Comparison of ENCODE assay signal across 18 cellular contexts in the genomic region with DNA sequence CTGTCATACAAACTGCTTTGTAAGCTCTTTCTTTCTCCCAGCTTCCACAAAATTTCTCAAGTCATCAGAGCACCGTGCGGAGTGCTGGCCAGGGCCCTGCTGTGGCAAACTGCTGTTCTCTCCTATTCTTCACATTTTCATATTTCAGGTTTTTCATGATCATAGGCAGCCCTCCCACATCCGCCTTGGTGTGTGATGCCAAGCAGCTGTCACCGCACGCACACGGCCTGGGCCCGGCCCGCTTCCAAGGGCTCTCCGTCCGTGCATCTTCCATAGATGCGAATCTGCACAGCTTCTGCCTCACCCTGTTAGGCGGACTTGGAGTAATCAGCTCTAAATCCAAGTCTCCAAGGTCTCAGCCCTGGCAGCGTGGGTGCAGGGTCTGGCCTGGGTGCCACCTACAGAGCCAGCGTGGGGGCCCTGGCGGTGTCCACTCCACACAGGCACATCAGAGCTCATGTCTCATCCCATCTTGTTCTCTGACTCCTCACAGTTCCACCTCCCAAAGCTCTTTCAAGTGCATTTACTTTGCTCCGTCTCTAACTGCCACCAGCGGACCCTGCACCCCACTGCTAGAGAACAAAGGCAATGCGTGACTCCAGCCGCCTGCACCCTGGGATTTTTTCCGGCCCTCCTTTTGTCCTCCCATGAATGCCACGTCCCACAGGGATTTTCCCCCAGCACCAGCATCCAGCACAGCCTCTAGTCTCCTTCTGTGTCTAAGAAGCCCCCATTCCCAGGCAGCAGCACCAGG. TPM values are rescaled to one million over a fixed set of nuclear protein-coding genes. Genes with fewer than 3 reads are reported as not detected.
DNase-seq lines count a peak whose midpoint lies in the region; ATAC-seq, FAIRE-seq and TF ChIP-seq lines count a peak whose summit lies in the region.
"Had no signal": no experiment of that assay in that cellular context is flagged by ENCODE, and none has a peak within 500 bp of the region (broad histone marks: within the 10 kb centered on the region; RNA-seq: fewer than 3 reads in every experiment).

No MANE protein-coding gene starts in this region.

- no peak overlapping the region; a peak in 1 of 8 replicates for H3K4me3 ChIP-seq in H1 (ENCODE audit: extremely low read depth in 1 of 4, insufficient read depth in 2 of 4, low read depth in 3 of 4, low read length in 4 of 4)
- H3K4me3 ChIP-seq in neural progenitor cell, result no peak overlapping the region
- H3K4me3 ChIP-seq in SJCRH30, result no peak overlapping the region
- H3K4me3 ChIP-seq in breast epithelium, result peak overlapping the region in 1 of 3 donors; percentile 4
- H3K4me3 ChIP-seq: upper lobe of right lung had no signal

- CTCF ChIA-PET in H1 (lab: Charles Lee; ENCODE audit: partially characterized antibody), result interaction anchor here (0.7 to 0.9 kb wide), 2 partner anchors 115 to 133 kb away, joined by 3 read pairs; no protein-coding TSS in a partner anchor
- CTCF ChIA-PET in activated CD8-positive, alpha-beta memory T cell treated with anti-CD3 and anti-CD28 coated beads, Interleukin-2, amount 10 ng/mL, durations not matched to agents 7 days and 5 days (lab: Charles Lee), result no interaction called here

- TF ChIP-seq RAD21 in H1 (IDR thresholded peaks at IDR 0.05 in 1 of 2, conservative IDR thresholded peaks at IDR 0.05 in 1 of 2; ENCODE audit: low read depth in 2 of 2, low read length in 2 of 2), result no peak

- no peak overlapping the region for H3K56ac ChIP-seq in H1 (replicated peaks; ENCODE audit: insufficient read length, low read depth, low read length)

- no peak overlapping the region for H2BK20ac ChIP-seq in H1 (ENCODE audit: low read length)

- no peak overlapping the region for H4K8ac ChIP-seq in H1 (ENCODE audit: extremely low read depth, insufficient read depth, low read length)

- 57% methylated on average over 21 of the region's 21 CpGs; no CpG with 5 or more reads in 1 of the 2 experiments for WGBS in H1 (ENCODE audit: extremely low coverage in 1 of 2, insufficient coverage in 1 of 2, insufficient read length in 1 of 2, insufficient replicate concordance in 2 of 2, low coverage in 1 of 2, low lambda C conversion rate in 2 of 2, missing lambda C conversion rate in 1 of 2), 2 experiments

- no peaks in the 10 kb centered on the region for H3K23me2 ChIP-seq in H1 (ENCODE audit: low read depth, low read length)

- peaks cover 3% of the 10 kb centered on the region for H3K36me3 Mint-ChIP-seq in neural progenitor cell
- H3K36me3 Mint-ChIP-seq in activated CD8-positive, alpha-beta memory T cell treated with anti-CD3 and anti-CD28 coated beads, Interleukin-2, amount 10 ng/mL, durations not matched to agents 7 days and 5 days, result no peaks in the 10 kb centered on the region
- H3K36me3 Mint-ChIP-seq: activated CD4-positive, alpha-beta memory T cell treated with anti-CD3 and anti-CD28 coated beads for 36 hours had no signal

- no peak overlapping the region for H3K23ac ChIP-seq in H1 (ENCODE audit: insufficient read length)

- H2BK5ac ChIP-seq in H1 (ENCODE audit: low read depth, low read length), result peak overlapping the region; percentile 44; the same call in 1 of the 2 replicates

- H3K18ac ChIP-seq in H1 (ENCODE audit: extremely low read depth, low read length), result no peak overlapping the region

- no peak overlapping the region for H3K27ac ChIP-seq in H1 (ENCODE audit: low read depth, low read length)
- H3K27ac ChIP-seq in neural progenitor cell, result no peak overlapping the region
- H3K27ac ChIP-seq in SJCRH30, result no peak overlapping the region
- peak overlapping the region in 1 of 2 donors; percentile 11 for H3K27ac ChIP-seq in breast epithelium
- H3K27ac ChIP-seq: HL-60, upper lobe of right lung had no signal

- DNase-seq in AG20443 (ENCODE audit: low spot score) (peak; percentile 71), NCI-H1417 (lab: John Stamatoyannopoulos, UW) (peak in 2 of 3 experiments; percentile 78 to 86), H1 (ENCODE audit: low read depth in 1 of 2, low spot score in 2 of 2) (peak; percentile 27 to 64), neural progenitor cell (ENCODE audit: low spot score) (peak; percentile 61), SJCRH30 (no peak), breast epithelium (ENCODE audit: low spot score in 2 of 2) (no peak)
- no peak for DNase-seq in activated CD8-positive, alpha-beta memory T cell treated with anti-CD3 and anti-CD28 coated beads, Interleukin-2, amount 10 ng/mL, durations not matched to agents 7 days and 5 days
- DNase-seq: activated CD4-positive, alpha-beta memory T cell treated with anti-CD3 and anti-CD28 coated beads for 36 hours; C1 segment of cervical spinal cord; cortex of kidney; GF-D8; midbrain; NCI-H1694 treated with DMSO at 0.1 percent for 48 hours; T-helper 1 cell; upper lobe of right lung had no signal

- H2BK120ac ChIP-seq in H1 (replicated peaks; ENCODE audit: low read depth, low read length), result no peak overlapping the region

- no peak overlapping the region for H2AK5ac ChIP-seq in H1 (ENCODE audit: low read depth, low read length)

- peaks cover 0 to 16% of the 10 kb centered on the region in 2 experiments; a peak in 2 of 4 replicates for H3K79me2 ChIP-seq in H1 (ENCODE audit: control insufficient read depth in 1 of 2, insufficient read depth in 2 of 2, low read length in 2 of 2)
- H3K79me2 ChIP-seq in neural progenitor cell (ENCODE audit: low read depth), result peaks cover 59% of the 10 kb centered on the region

- H3K9me3 Mint-ChIP-seq in neural progenitor cell, result no peaks in the 10 kb centered on the region
- no peaks in the 10 kb centered on the region for H3K9me3 Mint-ChIP-seq in activated CD8-positive, alpha-beta memory T cell treated with anti-CD3 and anti-CD28 coated beads, Interleukin-2, amount 10 ng/mL, durations not matched to agents 7 days and 5 days (ENCODE audit: low read depth)
- H3K9me3 Mint-ChIP-seq: activated CD4-positive, alpha-beta memory T cell treated with anti-CD3 and anti-CD28 coated beads for 36 hours had no signal

- no peak overlapping the region for H4K5ac ChIP-seq in H1 (ENCODE audit: insufficient read length, low read depth, low read length)

- TF ChIP-seq POLR2A in H1 (IDR thresholded peaks at IDR 0.05; ENCODE audit: control extremely low read depth in 1 of 2, low read depth in 2 of 2, low read length in 2 of 2) (no peak), breast epithelium (IDR thresholded peaks at IDR 0.05) (no peak)

- H3K4me1 ChIP-seq in H1 (replicated peaks in 1 of 4; ENCODE audit: control insufficient read depth in 3 of 4, insufficient read depth in 4 of 4, low read length in 3 of 4) (peaks cover 3 to 14% (median 6%) of the 10 kb centered on the region in 4 experiments; a peak in 6 of 7 replicates), neural progenitor cell (peaks cover 28% of the 10 kb centered on the region), SJCRH30 (no peaks in the 10 kb centered on the region), breast epithelium (peaks cover 0 to 3% of the 10 kb centered on the region in 2 donors)

- peak overlapping the region; percentile 49 for H3K4me3 Mint-ChIP-seq in neural progenitor cell
- H3K4me3 Mint-ChIP-seq in activated CD8-positive, alpha-beta memory T cell treated with anti-CD3 and anti-CD28 coated beads, Interleukin-2, amount 10 ng/mL, durations not matched to agents 7 days and 5 days, result no peak overlapping the region
- H3K4me3 Mint-ChIP-seq: activated CD4-positive, alpha-beta memory T cell treated with anti-CD3 and anti-CD28 coated beads for 36 hours had no signal

- H3K27me3 Mint-ChIP-seq in neural progenitor cell (ENCODE audit: insufficient read depth, low read depth), result peaks cover 2% of the 10 kb centered on the region
- peaks cover 9% of the 10 kb centered on the region for H3K27me3 Mint-ChIP-seq in activated CD8-positive, alpha-beta memory T cell treated with anti-CD3 and anti-CD28 coated beads, Interleukin-2, amount 10 ng/mL, durations not matched to agents 7 days and 5 days

- FAIRE-seq in H1 (lab: Jason Lieb, UNC), result no peak

- intact Hi-C loops in breast epithelium (cut with DNase I; ENCODE audit: low total_unique reads), result no loop called here

- H3K27ac Mint-ChIP-seq in neural progenitor cell, result peak overlapping the region; percentile 92
- no peak overlapping the region for H3K27ac Mint-ChIP-seq in activated CD8-positive, alpha-beta memory T cell treated with anti-CD3 and anti-CD28 coated beads, Interleukin-2, amount 10 ng/mL, durations not matched to agents 7 days and 5 days
- H3K27ac Mint-ChIP-seq: activated CD4-positive, alpha-beta memory T cell treated with anti-CD3 and anti-CD28 coated beads for 36 hours had no signal

- POLR2A ChIA-PET in H1 (lab: Charles Lee; ENCODE audit: partially characterized antibody), result interaction anchor here (1.4 kb wide), 1 partner anchor 27 kb away, joined by 4 read pairs; no protein-coding TSS in a partner anchor

- H3K9me3 ChIP-seq in H1 (ENCODE audit: insufficient read depth in 2 of 2, low read depth in 1 of 2, low read length in 1 of 2) (no peaks in the 10 kb centered on the region; a peak in 1 of 4 replicates), neural progenitor cell (ENCODE audit: low read depth) (no peaks in the 10 kb centered on the region), SJCRH30 (replicated peaks) (no peaks in the 10 kb centered on the region), breast epithelium (no peaks in the 10 kb centered on the region)
- H3K9me3 ChIP-seq: upper lobe of right lung had no signal

- TF ChIP-seq CTCF in H1 (IDR thresholded peaks at IDR 0.05; ENCODE audit: control extremely low read depth in 1 of 3, insufficient read depth in 1 of 3, low read depth in 1 of 3, low read length in 3 of 3) (no peak), neural progenitor cell (IDR thresholded peaks at IDR 0.05) (no peak), breast epithelium (IDR thresholded peaks at IDR 0.05) (no peak)

- H3K9ac ChIP-seq in H1 (replicated peaks in 1 of 4; ENCODE audit: extremely low read depth in 1 of 4, low read depth in 3 of 4, low read length in 3 of 4), result no peak overlapping the region
- no peak overlapping the region for H3K9ac ChIP-seq in neural progenitor cell

- ATAC-seq in GM18909 (IDR thresholded peaks at IDR 0.05; ENCODE audit: poor library complexity, unreplicated experiment), result no peak
- no peak for ATAC-seq in activated CD8-positive, alpha-beta memory T cell treated with anti-CD3 and anti-CD28 coated beads, Interleukin-2, amount 10 ng/mL, durations not matched to agents 7 days and 5 days
- ATAC-seq: sciatic nerve, upper lobe of right lung had no signal

- no peak overlapping the region for H3K14ac ChIP-seq in H1 (ENCODE audit: insufficient read length)

- H4K91ac ChIP-seq in H1 (replicated peaks; ENCODE audit: insufficient read length, low read length), result no peak overlapping the region

- H3K4ac ChIP-seq in H1 (replicated peaks; ENCODE audit: insufficient read length, low read depth, low read length), result no peak overlapping the region

- H2BK15ac ChIP-seq in H1 (ENCODE audit: low read length), result no peak overlapping the region

- H3F3A ChIP-seq in neural progenitor cell (ENCODE audit: low read depth), result peaks cover 8% of the 10 kb centered on the region

- H3K4me2 ChIP-seq in H1 (ENCODE audit: insufficient read depth in 1 of 2, low read depth in 2 of 2, low read length in 2 of 2) (peak overlapping the region; percentile 3 to 15; a peak in 2 of 4 replicates), neural progenitor cell (peak overlapping the region; percentile 52)

- TF ChIP-seq EP300 in H1 (IDR thresholded peaks at IDR 0.05; ENCODE audit: borderline replicate concordance in 1 of 2, low read depth in 2 of 2, low read length in 2 of 2), result peak in 1 of 2 experiments; percentile 56; a peak in 1 of 3 replicates

- H3K27me3 ChIP-seq in H1 (replicated peaks in 1 of 4; ENCODE audit: control insufficient read depth in 3 of 4, extremely low read depth in 1 of 4, insufficient read depth in 3 of 4, low read length in 3 of 4), result peaks cover 8 to 48% (median 24%) of the 10 kb centered on the region in 4 experiments
- H3K27me3 ChIP-seq in neural progenitor cell, result peaks cover 8% of the 10 kb centered on the region
- H3K27me3 ChIP-seq in SJCRH30, result no peaks in the 10 kb centered on the region
- no peaks in the 10 kb centered on the region for H3K27me3 ChIP-seq in breast epithelium
- H3K27me3 ChIP-seq: upper lobe of right lung had no signal

- H3K79me1 ChIP-seq in H1 (ENCODE audit: low read depth, low read length), result peaks cover 11% of the 10 kb centered on the region

- H4K20me1 ChIP-seq in H1 (replicated peaks in 1 of 2; ENCODE audit: control insufficient read depth in 1 of 2, insufficient read depth in 2 of 2, low read length in 2 of 2) (peaks cover 33 to 53% of the 10 kb centered on the region in 2 experiments), neural progenitor cell (ENCODE audit: low read depth) (peaks cover 92% of the 10 kb centered on the region)

- no peak overlapping the region for H2BK12ac ChIP-seq in H1 (ENCODE audit: low read depth, low read length)

- H3K4me1 Mint-ChIP-seq in neural progenitor cell, result peaks cover 68% of the 10 kb centered on the region
- peaks cover 6% of the 10 kb centered on the region for H3K4me1 Mint-ChIP-seq in activated CD8-positive, alpha-beta memory T cell treated with anti-CD3 and anti-CD28 coated beads, Interleukin-2, amount 10 ng/mL, durations not matched to agents 7 days and 5 days

- no peaks in the 10 kb centered on the region for H3K36me3 ChIP-seq in H1 (ENCODE audit: control insufficient read depth in 2 of 4, insufficient read depth in 4 of 4, low read length in 3 of 4)
- H3K36me3 ChIP-seq in neural progenitor cell, result no peaks in the 10 kb centered on the region
- H3K36me3 ChIP-seq in SJCRH30, result no peaks in the 10 kb centered on the region
- H3K36me3 ChIP-seq in breast epithelium, result no peaks in the 10 kb centered on the region
- H3K36me3 ChIP-seq: upper lobe of right lung had no signal

- H2AFZ ChIP-seq in H1 (ENCODE audit: low read length), result no peak overlapping the region
- no peak overlapping the region for H2AFZ ChIP-seq in neural progenitor cell (replicated peaks)

RNA-seq across cellular contexts. Expression of a gene that starts 27.2 kb away (rescaled TPM):
- 81.7 and 82.2 TPM in 2 replicates for total RNA-seq in H1 (2021; fragmentation: NEBNext Ultra II Directional; extraction: Animal tissue kit (Norgen Biotek cat#: 25700))
- 38.6 and 49.8 TPM in 2 replicates for polyA plus RNA-seq in H1 (2011; rRNA removed)
- 39.1 TPM for polyA plus RNA-seq in H1 (2011; cell fraction: cytosol; rRNA removed)
- 51.3 TPM for polyA plus RNA-seq in H1 (2011; cell fraction: nucleus; rRNA removed)
- 38.5 to 52.3 TPM (median 48.5 TPM) in 4 replicates for polyA plus RNA-seq in H1 (2012, experiment 1 of 2)
- polyA plus RNA-seq in H1 (2012, experiment 2 of 2), result 22.2 TPM
- 31.3 TPM for polyA plus RNA-seq in H1 (2013, experiment 1 of 2)
- 28.0 TPM for polyA plus RNA-seq in H1 (2013, experiment 2 of 2)
- polyA minus RNA-seq in H1 (2011; rRNA and poly(A)+ RNA removed), result 92.3 and 92.5 TPM in 2 replicates
- polyA minus RNA-seq in H1 (2011; cell fraction: cytosol; rRNA and poly(A)+ RNA removed), result 21.3 TPM
- polyA minus RNA-seq in H1 (2011; cell fraction: nucleus; rRNA and poly(A)+ RNA removed), result 34.5 TPM
- total RNA-seq in neural progenitor cell (ENCODE audit: low replicate concordance), result 94.6 and 112 TPM in 2 replicates
- 10 to 100 TPM; 12.3 to 21.2 TPM for total RNA-seq in activated CD8-positive, alpha-beta memory T cell treated with anti-CD3 and anti-CD28 coated beads, Interleukin-2, amount 10 ng/mL, durations not matched to agents 7 days and 5 days
- total RNA-seq in SJCRH30 (2014; rRNA removed; shearing (Covaris generic)), result 58.7 and 60.6 TPM in 2 replicates
- 100 to 1,000 TPM in 2 of 3 donors, 10 to 100 TPM in 1; 97.9 to 128 (median 124) TPM for total RNA-seq in breast epithelium

Comparison
In these comparisons a context has a peak if more than half of its experiments do, and no peak if none do; other contexts are left out.
1. DNase-seq: peak in AG20443 (single experiment), NCI-H1417 (2 of 3), H1 (2 of 2) and neural progenitor cell (single experiment); none in activated CD8-positive, alpha-beta memory T cell treated with anti-CD3 and anti-CD28 coated beads, Interleukin-2, amount 10 ng/mL, durations not matched to agents 7 days and 5 days (single experiment), SJCRH30 (0 of 2) and breast epithelium (0 of 2).